Comparison of ENCODE assay signal across 9 cellular contexts in the genomic region with DNA sequence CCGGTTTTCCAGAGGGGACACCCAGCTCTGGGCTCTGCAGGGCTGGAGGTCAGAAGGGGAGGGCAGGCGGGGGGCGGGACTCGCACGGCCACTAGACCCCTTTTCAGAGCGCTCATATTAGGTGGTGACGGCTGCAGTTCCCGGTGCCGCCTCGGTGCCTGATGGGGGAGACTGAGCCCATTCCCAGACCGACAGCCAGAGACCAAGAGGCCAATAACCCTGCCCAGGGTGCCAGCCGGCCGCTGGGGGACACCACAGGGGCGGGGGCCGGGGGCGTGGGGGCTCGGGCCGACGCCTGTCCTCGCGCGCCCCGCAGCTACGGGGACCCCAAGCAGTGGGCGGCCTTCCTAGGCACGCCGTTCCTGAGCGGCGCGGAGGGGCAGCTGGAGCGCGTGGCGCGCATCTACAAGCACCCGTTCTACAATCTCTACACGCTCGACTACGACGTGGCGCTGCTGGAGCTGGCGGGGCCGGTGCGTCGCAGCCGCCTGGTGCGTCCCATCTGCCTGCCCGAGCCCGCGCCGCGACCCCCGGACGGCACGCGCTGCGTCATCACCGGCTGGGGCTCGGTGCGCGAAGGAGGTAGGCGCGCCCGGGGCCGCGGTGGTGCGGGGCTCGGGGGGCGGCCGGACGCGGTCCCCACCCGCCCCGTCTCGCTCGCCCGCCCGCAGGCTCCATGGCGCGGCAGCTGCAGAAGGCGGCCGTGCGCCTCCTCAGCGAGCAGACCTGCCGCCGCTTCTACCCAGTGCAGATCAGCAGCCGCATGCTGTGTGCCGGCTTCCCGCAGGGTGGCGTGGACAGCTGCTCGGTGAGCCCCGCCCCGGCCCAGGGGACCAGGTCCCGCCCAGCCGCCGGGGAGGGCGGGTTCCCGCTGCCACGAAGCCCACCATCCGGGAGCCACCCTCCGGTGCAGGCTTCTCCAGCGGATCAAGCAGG. TPM values are rescaled to one million over a fixed set of nuclear protein-coding genes. Genes with fewer than 3 reads are reported as not detected.
DNase-seq lines count a peak whose midpoint lies in the region; TF ChIP-seq lines count a peak whose summit lies in the region.
"Had no signal": no experiment of that assay in that cellular context is flagged by ENCODE, and none has a peak within 500 bp of the region (broad histone marks: within the 10 kb centered on the region; RNA-seq: fewer than 3 reads in every experiment).

No MANE protein-coding gene starts in this region.

- peak overlapping the region; percentile 93 for H3K4me2 ChIP-seq in smooth muscle cell

- H3K9ac ChIP-seq in iPS-18a (ENCODE audit: low read length): no peak overlapping the region
- H3K9ac ChIP-seq in smooth muscle cell (ENCODE audit: low read depth): peak overlapping the region; percentile 43

- in situ Hi-C loops in brain microvascular endothelial cell (cut with HindIII; ENCODE audit: low pct_ligation_motif_present, low sequenced_read_pairs): no loop called here

- H3K4me3 ChIP-seq in HFF-Myc (replicated peaks; ENCODE audit: low read depth, low read length): peak overlapping the region; percentile 76
- peak overlapping the region; percentile 86 for H3K4me3 ChIP-seq in brain microvascular endothelial cell (ENCODE audit: low read depth, low read length)
- H3K4me3 ChIP-seq in iPS-18a (ENCODE audit: low read length): peak overlapping the region; percentile 98
- H3K4me3 ChIP-seq in smooth muscle cell: peak overlapping the region; percentile 52

- H3F3A ChIP-seq in smooth muscle cell (ENCODE audit: low read depth): peaks cover 6% of the 10 kb centered on the region

- no peaks in the 10 kb centered on the region for H3K9me3 ChIP-seq in iPS-18a (ENCODE audit: control insufficient read depth, low read depth, low read length)
- H3K9me3 ChIP-seq in smooth muscle cell (replicated peaks; ENCODE audit: low read depth): no peaks in the 10 kb centered on the region

- peaks cover 9% of the 10 kb centered on the region for H3K36me3 ChIP-seq in brain microvascular endothelial cell (replicated peaks)
- H3K36me3 ChIP-seq in iPS-18a (ENCODE audit: control insufficient read depth, low read depth, low read length): peaks cover 4% of the 10 kb centered on the region
- no peaks in the 10 kb centered on the region for H3K36me3 ChIP-seq in smooth muscle cell (ENCODE audit: low read depth)

- WGBS in smooth muscle cell (ENCODE audit: low lambda C conversion rate): 5% methylated on average over 62 of the region's 101 CpGs

- H2AFZ ChIP-seq in smooth muscle cell (ENCODE audit: low read depth): no peak overlapping the region

- H3K27ac ChIP-seq in brain microvascular endothelial cell (peak overlapping the region; percentile 9), iPS-18a (ENCODE audit: low read length) (no peak overlapping the region), smooth muscle cell (ENCODE audit: low read depth) (peak overlapping the region; percentile 90)

- DNase-seq in HFF-Myc (ENCODE audit: extremely low read depth, low read depth) (no peak), brain microvascular endothelial cell (peak; percentile 78), smooth muscle cell (lab: John Stamatoyannopoulos, UW; ENCODE audit: unreplicated experiment) (peak; percentile 44), NCI-H510A (lab: John Stamatoyannopoulos, UW) (no peak), GM20000 (ENCODE audit: low spot score) (no peak)
- DNase-seq in activated naive CD4-positive, alpha-beta T cell treated with Interleukin-2 at 50 U/mL for 16 hours: no peak
- DNase-seq in activated CD4-positive, CD25-positive, alpha-beta regulatory T cell (lab: John Stamatoyannopoulos, UW): no peak
- DNase-seq: stimulated activated CD4-positive, alpha-beta T cell treated with anti-CD3 and anti-CD28 coated beads, Interleukin-4, amount 100 ng/mL, for 1 hour had no signal

- peak; percentile 6 for TF ChIP-seq CTCF in HFF-Myc (IDR thresholded peaks at IDR 0.05; ENCODE audit: low read depth, low read length, missing control alignments)
- peak; percentile 61 for TF ChIP-seq CTCF in brain microvascular endothelial cell (IDR thresholded peaks at IDR 0.05; ENCODE audit: low read depth, low read length, missing control alignments)
- peak; percentile 38 for TF ChIP-seq CTCF in smooth muscle cell (IDR thresholded peaks at IDR 0.05; ENCODE audit: borderline replicate concordance, insufficient read depth, poor library complexity, severe bottlenecking)
- no peak for TF ChIP-seq CTCF in GM20000 (IDR thresholded peaks at IDR 0.05; ENCODE audit: extremely low read depth, missing control alignments)

- H3K79me2 ChIP-seq in smooth muscle cell (ENCODE audit: low read depth): peaks cover 32% of the 10 kb centered on the region

- H3K4me1 ChIP-seq in iPS-18a (ENCODE audit: control insufficient read depth, low read depth, low read length) (peaks cover 17% of the 10 kb centered on the region), smooth muscle cell (ENCODE audit: low read depth) (peaks cover 12% of the 10 kb centered on the region)

- no peaks in the 10 kb centered on the region for H3K27me3 ChIP-seq in brain microvascular endothelial cell (replicated peaks)
- H3K27me3 ChIP-seq in iPS-18a (ENCODE audit: control insufficient read depth, insufficient read depth, low read length): no peaks in the 10 kb centered on the region
- no peaks in the 10 kb centered on the region for H3K27me3 ChIP-seq in smooth muscle cell (ENCODE audit: low read depth)

- H4K20me1 ChIP-seq in smooth muscle cell (ENCODE audit: low read depth): peaks cover 42% of the 10 kb centered on the region

RNA-seq across cellular contexts. Expression of gene TIMM13, which starts 2.4 kb away (rescaled TPM):
- 14.1 and 20.0 TPM in 2 replicates for total RNA-seq in smooth muscle cell
- 107 and 119 TPM in 2 replicates for polyA plus RNA-seq in smooth muscle cell

RNA-seq across cellular contexts. Expression of gene LMNB2, which starts 31.8 kb away (rescaled TPM):
- total RNA-seq in smooth muscle cell: 21.7 and 25.5 TPM in 2 replicates
- 29.5 and 41.8 TPM in 2 replicates for polyA plus RNA-seq in smooth muscle cell

RNA-seq across cellular contexts. Expression of gene GADD45B, which starts 51.0 kb away (rescaled TPM):
- total RNA-seq in smooth muscle cell: 252 and 326 TPM in 2 replicates
- 435 and 533 TPM in 2 replicates for polyA plus RNA-seq in smooth muscle cell

Comparison
In these comparisons a context has a peak if more than half of its experiments do, and no peak if none do; other contexts are left out.
1. DNase-seq: peak in brain microvascular endothelial cell (single experiment) and smooth muscle cell (single experiment); none in HFF-Myc (single experiment), NCI-H510A (single experiment), activated naive CD4-positive, alpha-beta T cell treated with Interleukin-2 at 50 U/mL for 16 hours (single experiment), activated CD4-positive, CD25-positive, alpha-beta regulatory T cell (0 of 4) and GM20000 (single experiment).
2. Peak in every context shown above with its lines, with median percentiles within 50 percentile points of each other: H3K4me3 ChIP-seq.